15 cellular contexts compared by ENCODE assay signal in genomic region chr2:27351802-27352598, GRCh38. TPM values are rescaled to one million over a fixed set of nuclear protein-coding genes. Genes with fewer than 3 reads are reported as not detected.
DNase-seq lines count a peak whose midpoint lies in the region; ATAC-seq and TF ChIP-seq lines count a peak whose summit lies in the region.
"Had no signal": no experiment of that assay in that cellular context is flagged by ENCODE, and none has a peak within 500 bp of the region (broad histone marks: within the 10 kb centered on the region; RNA-seq: fewer than 3 reads in every experiment).

No MANE protein-coding gene starts in this region.

- no peaks in the 10 kb centered on the region for H3K9me3 ChIP-seq in breast epithelium
- H3K9me3 ChIP-seq in T-helper 17 cell (ENCODE audit: control insufficient read depth, low read length, poor library complexity, severe bottlenecking): no peaks in the 10 kb centered on the region
- H3K9me3 ChIP-seq in Peyer's patch: no peaks in the 10 kb centered on the region
- H3K9me3 ChIP-seq: right atrium auricular region had no signal

- ATAC-seq in T-helper 17 cell: no peak
- ATAC-seq in central memory CD8-positive, alpha-beta T cell (replicated peaks; ENCODE audit: extremely low read depth, poor library complexity, severe bottlenecking): no peak
- ATAC-seq: left cardiac atrium had no signal

- H3K4me3 Mint-ChIP-seq in MCF 10A (ENCODE audit: unreplicated experiment) (no peak overlapping the region), T-helper 17 cell (peak overlapping the region; percentile 15)
- H3K4me3 Mint-ChIP-seq in central memory CD8-positive, alpha-beta T cell: no peak overlapping the region
- H3K4me3 Mint-ChIP-seq: HFFc6 had no signal

- H3K36me3 Mint-ChIP-seq in MCF 10A (ENCODE audit: insufficient read depth, unreplicated experiment) (peaks cover 36% of the 10 kb centered on the region), T-helper 17 cell (ENCODE audit: low read depth) (peaks cover 4% of the 10 kb centered on the region)
- H3K36me3 Mint-ChIP-seq in central memory CD8-positive, alpha-beta T cell (ENCODE audit: insufficient read depth): peaks cover 20% of the 10 kb centered on the region

- TF ChIP-seq POLR2A in breast epithelium (IDR thresholded peaks at IDR 0.05) (no peak), Peyer's patch (IDR thresholded peaks at IDR 0.05) (no peak)

- no peak overlapping the region for H3K27ac ChIP-seq in breast epithelium
- no peak overlapping the region for H3K27ac ChIP-seq in Peyer's patch
- H3K27ac ChIP-seq: right atrium auricular region had no signal

- CTCF ChIA-PET in MCF 10A (lab: Yijun Ruan, JAX): interaction anchor here (0.6 to 2.0 kb wide), 5 partner anchors 8 to 1493 kb away, joined by 3 to 7 read pairs (median 3); partner anchors contain the start of gene MPV17

- POLR2A ChIA-PET in MCF 10A (lab: Yijun Ruan, JAX): interaction anchor here (0.6 to 3.7 kb wide), 9 partner anchors 8 to 76 kb away, joined by 3 to 31 read pairs (median 3); partner anchors contain the start of genes EIF2B4, MPV17, NRBP1 and SNX17

- no peaks in the 10 kb centered on the region for H3K9me3 Mint-ChIP-seq in MCF 10A (ENCODE audit: unreplicated experiment)
- H3K9me3 Mint-ChIP-seq in central memory CD8-positive, alpha-beta T cell: no peaks in the 10 kb centered on the region
- H3K9me3 Mint-ChIP-seq: HFFc6 had no signal

- H3K27me3 ChIP-seq in breast epithelium (no peaks in the 10 kb centered on the region), Peyer's patch (no peaks in the 10 kb centered on the region)
- H3K27me3 ChIP-seq: right atrium auricular region had no signal

- peak overlapping the region; percentile 6 for H3K27ac Mint-ChIP-seq in MCF 10A (ENCODE audit: low read depth, unreplicated experiment)
- H3K27ac Mint-ChIP-seq in T-helper 17 cell: peak overlapping the region; percentile 93
- H3K27ac Mint-ChIP-seq in central memory CD8-positive, alpha-beta T cell (ENCODE audit: low read depth): peak overlapping the region; percentile 68
- H3K27ac Mint-ChIP-seq: HFFc6 had no signal

- H3K27me3 Mint-ChIP-seq in MCF 10A (ENCODE audit: insufficient read depth, unreplicated experiment) (no peaks in the 10 kb centered on the region), T-helper 17 cell (no peaks in the 10 kb centered on the region)
- no peaks in the 10 kb centered on the region for H3K27me3 Mint-ChIP-seq in central memory CD8-positive, alpha-beta T cell

- H3K4me1 ChIP-seq in breast epithelium (peaks cover 2 to 9% of the 10 kb centered on the region in 2 donors), Peyer's patch (peaks cover 0 to 25% (median 5%) of the 10 kb centered on the region in 4 donors)

- intact Hi-C loops in MCF 10A (cut with micrococcal nuclease): no loop called here
- intact Hi-C loops in breast epithelium (cut with DNase I; ENCODE audit: low total_unique reads): no loop called here

- DNase-seq in MCF 10A (ENCODE audit: unreplicated experiment) (no peak), breast epithelium (ENCODE audit: low spot score in 2 of 2) (no peak), T-helper 17 cell (no peak), foreskin melanocyte (no peak), SIG-M5 (lab: John Stamatoyannopoulos, UW) (no peak), Peyer's patch (no peak)
- DNase-seq in central memory CD8-positive, alpha-beta T cell (ENCODE audit: low spot score in 2 of 2): no peak
- DNase-seq: activated CD4-positive, CD25-positive, alpha-beta regulatory T cell; cortex of kidney; HFFc6; left cardiac atrium; midbrain; NCI-H146; NCI-H345 had no signal

- BruUV-seq in MCF 10A (replicated peaks; lab: Mats Ljungman, UMichigan): no TSS peak

- no peaks in the 10 kb centered on the region for H3K36me3 ChIP-seq in breast epithelium
- H3K36me3 ChIP-seq in Peyer's patch: no peaks in the 10 kb centered on the region
- H3K36me3 ChIP-seq: right atrium auricular region had no signal

- H3K4me1 Mint-ChIP-seq in MCF 10A (ENCODE audit: insufficient read depth, unreplicated experiment): peaks cover 27% of the 10 kb centered on the region
- H3K4me1 Mint-ChIP-seq in T-helper 17 cell: peaks cover 41% of the 10 kb centered on the region
- peaks cover 50% of the 10 kb centered on the region for H3K4me1 Mint-ChIP-seq in central memory CD8-positive, alpha-beta T cell

- TF ChIP-seq CTCF in MCF 10A (IDR thresholded peaks at IDR 0.05; ENCODE audit: unreplicated experiment) (no peak), breast epithelium (IDR thresholded peaks at IDR 0.05) (no peak), Peyer's patch (IDR thresholded peaks at IDR 0.05) (no peak)

- no peak overlapping the region for H3K4me3 ChIP-seq in breast epithelium
- H3K4me3 ChIP-seq in Peyer's patch: no peak overlapping the region
- H3K4me3 ChIP-seq: right atrium auricular region had no signal

RNA-seq across cellular contexts. Expression of gene GTF3C2, which starts 4.6 kb away (rescaled TPM):
- total RNA-seq in MCF 10A (2022): 47.5 and 47.8 TPM in 2 replicates
- 10 to 100 TPM; 32.6 to 63.5 (median 55.7) TPM for total RNA-seq in breast epithelium
- 10 to 100 TPM; 52.2 to 70.2 TPM for total RNA-seq in T-helper 17 cell
- total RNA-seq in Peyer's patch: 100 to 1,000 TPM in 1 of 4 donors, 10 to 100 TPM in 3; 59.0 to 111 (median 74.6) TPM

RNA-seq across cellular contexts. Expression of gene EIF2B4, which starts 18.1 kb away (rescaled TPM):
- total RNA-seq in MCF 10A (2022) (42.7 and 50.1 TPM in 2 replicates), breast epithelium (10 to 100 TPM; 38.1 to 48.9 (median 47.9) TPM), T-helper 17 cell (10 to 100 TPM; 29.8 to 33.2 TPM), Peyer's patch (10 to 100 TPM; 19.8 to 47.0 (median 33.7) TPM)

RNA-seq across cellular contexts. Expression of gene SNX17, which starts 18.4 kb away (rescaled TPM):
- 101 and 125 TPM in 2 replicates for total RNA-seq in MCF 10A (2022)
- 100 to 1,000 TPM; 109 to 121 (median 116) TPM for total RNA-seq in breast epithelium
- total RNA-seq in T-helper 17 cell: 10 to 100 TPM; 75.7 to 80.3 TPM
- total RNA-seq in Peyer's patch: 10 to 100 TPM; 75.1 to 88.2 (median 77.1) TPM

RNA-seq across cellular contexts. Expression of gene ZNF513, which starts 28.5 kb away (rescaled TPM):
- 14.8 and 16.2 TPM in 2 replicates for total RNA-seq in MCF 10A (2022)
- 10 to 100 TPM in 2 of 3 donors, 1 to 10 TPM in 1; 5.9 to 22.5 (median 15.7) TPM for total RNA-seq in breast epithelium
- total RNA-seq in T-helper 17 cell: 10 to 100 TPM; 22.4 to 24.6 TPM
- 10 to 100 TPM; 15.7 to 31.1 (median 24.7) TPM for total RNA-seq in Peyer's patch

RNA-seq across cellular contexts. Expression of gene MPV17, which starts 29.1 kb away (rescaled TPM):
- total RNA-seq in MCF 10A (2022) (104 and 114 TPM in 2 replicates), breast epithelium (10 to 100 TPM; 72.8 to 95.1 (median 79.4) TPM), T-helper 17 cell (10 to 100 TPM; 46.5 to 48.6 TPM), Peyer's patch (10 to 100 TPM; 41.5 to 62.3 (median 51.6) TPM)

Comparison
In these comparisons a context has a peak if more than half of its experiments do, and no peak if none do; other contexts are left out.
1. H3K27ac Mint-ChIP-seq: peak in every context shown above with its lines; median percentile 93 in T-helper 17 cell; 68 in central memory CD8-positive, alpha-beta T cell; 6 in MCF 10A.